In genomic region chr22:19201858-19202798, GRCh38 we compare ENCODE assay signal across 1 cellular context.
TF ChIP-seq lines count a peak whose summit lies in the region.

No MANE protein-coding gene starts in this region.

TF ChIP-seq in WTC11, 78 proteins besides CTCF, POLR2A, EP300 and RAD21:
- TF ChIP-seq ZNF219 (CRISPR knock-in tag; IDR thresholded peaks at IDR 0.05; ENCODE audit: borderline replicate concordance) (no peak), SMAD4 (CRISPR knock-in tag; IDR thresholded peaks at IDR 0.05) (no peak), EMX1 (CRISPR knock-in tag; IDR thresholded peaks at IDR 0.05) (no peak), FOXK1 (CRISPR knock-in tag; IDR thresholded peaks at IDR 0.05) (no peak), NR1H2 (CRISPR knock-in tag; IDR thresholded peaks at IDR 0.05) (no peak), ZNF121 (CRISPR knock-in tag; IDR thresholded peaks at IDR 0.05) (no peak), ARID4B (CRISPR knock-in tag; IDR thresholded peaks at IDR 0.05; ENCODE audit: borderline replicate concordance) (no peak), ZBTB43 (CRISPR knock-in tag; IDR thresholded peaks at IDR 0.05) (no peak), IRF2 (CRISPR knock-in tag; IDR thresholded peaks at IDR 0.05; ENCODE audit: borderline replicate concordance, low read depth) (no peak), ZNF263 (CRISPR knock-in tag; IDR thresholded peaks at IDR 0.05; ENCODE audit: low read depth) (no peak)
- TF ChIP-seq, protein P1, sequence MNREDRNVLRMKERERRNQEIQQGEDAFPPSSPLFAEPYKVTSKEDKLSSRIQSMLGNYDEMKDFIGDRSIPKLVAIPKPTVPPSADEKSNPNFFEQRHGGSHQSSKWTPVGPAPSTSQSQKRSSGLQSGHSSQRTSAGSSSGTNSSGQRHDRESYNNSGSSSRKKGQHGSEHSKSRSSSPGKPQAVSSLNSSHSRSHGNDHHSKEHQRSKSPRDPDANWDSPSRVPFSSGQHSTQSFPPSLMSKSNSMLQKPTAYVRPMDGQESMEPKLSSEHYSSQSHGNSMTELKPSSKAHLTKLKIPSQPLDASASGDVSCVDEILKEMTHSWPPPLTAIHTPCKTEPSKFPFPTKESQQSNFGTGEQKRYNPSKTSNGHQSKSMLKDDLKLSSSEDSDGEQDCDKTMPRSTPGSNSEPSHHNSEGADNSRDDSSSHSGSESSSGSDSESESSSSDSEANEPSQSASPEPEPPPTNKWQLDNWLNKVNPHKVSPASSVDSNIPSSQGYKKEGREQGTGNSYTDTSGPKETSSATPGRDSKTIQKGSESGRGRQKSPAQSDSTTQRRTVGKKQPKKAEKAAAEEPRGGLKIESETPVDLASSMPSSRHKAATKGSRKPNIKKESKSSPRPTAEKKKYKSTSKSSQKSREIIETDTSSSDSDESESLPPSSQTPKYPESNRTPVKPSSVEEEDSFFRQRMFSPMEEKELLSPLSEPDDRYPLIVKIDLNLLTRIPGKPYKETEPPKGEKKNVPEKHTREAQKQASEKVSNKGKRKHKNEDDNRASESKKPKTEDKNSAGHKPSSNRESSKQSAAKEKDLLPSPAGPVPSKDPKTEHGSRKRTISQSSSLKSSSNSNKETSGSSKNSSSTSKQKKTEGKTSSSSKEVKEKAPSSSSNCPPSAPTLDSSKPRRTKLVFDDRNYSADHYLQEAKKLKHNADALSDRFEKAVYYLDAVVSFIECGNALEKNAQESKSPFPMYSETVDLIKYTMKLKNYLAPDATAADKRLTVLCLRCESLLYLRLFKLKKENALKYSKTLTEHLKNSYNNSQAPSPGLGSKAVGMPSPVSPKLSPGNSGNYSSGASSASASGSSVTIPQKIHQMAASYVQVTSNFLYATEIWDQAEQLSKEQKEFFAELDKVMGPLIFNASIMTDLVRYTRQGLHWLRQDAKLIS (CRISPR knock-in tag; IDR thresholded peaks at IDR 0.05; ENCODE audit: borderline replicate concordance), result no peak
- TF ChIP-seq, protein P2, sequence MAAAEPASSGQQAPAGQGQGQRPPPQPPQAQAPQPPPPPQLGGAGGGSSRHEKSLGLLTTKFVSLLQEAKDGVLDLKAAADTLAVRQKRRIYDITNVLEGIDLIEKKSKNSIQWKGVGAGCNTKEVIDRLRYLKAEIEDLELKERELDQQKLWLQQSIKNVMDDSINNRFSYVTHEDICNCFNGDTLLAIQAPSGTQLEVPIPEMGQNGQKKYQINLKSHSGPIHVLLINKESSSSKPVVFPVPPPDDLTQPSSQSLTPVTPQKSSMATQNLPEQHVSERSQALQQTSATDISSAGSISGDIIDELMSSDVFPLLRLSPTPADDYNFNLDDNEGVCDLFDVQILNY (CRISPR knock-in tag; IDR thresholded peaks at IDR 0.05), result no peak
- TF ChIP-seq, protein P3, sequence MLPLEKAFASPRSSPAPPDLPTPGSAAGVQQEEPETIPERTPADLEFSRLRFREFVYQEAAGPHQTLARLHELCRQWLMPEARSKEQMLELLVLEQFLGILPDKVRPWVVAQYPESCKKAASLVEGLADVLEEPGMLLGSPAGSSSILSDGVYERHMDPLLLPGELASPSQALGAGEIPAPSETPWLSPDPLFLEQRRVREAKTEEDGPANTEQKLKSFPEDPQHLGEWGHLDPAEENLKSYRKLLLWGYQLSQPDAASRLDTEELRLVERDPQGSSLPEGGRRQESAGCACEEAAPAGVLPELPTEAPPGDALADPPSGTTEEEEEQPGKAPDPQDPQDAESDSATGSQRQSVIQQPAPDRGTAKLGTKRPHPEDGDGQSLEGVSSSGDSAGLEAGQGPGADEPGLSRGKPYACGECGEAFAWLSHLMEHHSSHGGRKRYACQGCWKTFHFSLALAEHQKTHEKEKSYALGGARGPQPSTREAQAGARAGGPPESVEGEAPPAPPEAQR (CRISPR knock-in tag; IDR thresholded peaks at IDR 0.05), result no peak
- TF ChIP-seq, protein P4, sequence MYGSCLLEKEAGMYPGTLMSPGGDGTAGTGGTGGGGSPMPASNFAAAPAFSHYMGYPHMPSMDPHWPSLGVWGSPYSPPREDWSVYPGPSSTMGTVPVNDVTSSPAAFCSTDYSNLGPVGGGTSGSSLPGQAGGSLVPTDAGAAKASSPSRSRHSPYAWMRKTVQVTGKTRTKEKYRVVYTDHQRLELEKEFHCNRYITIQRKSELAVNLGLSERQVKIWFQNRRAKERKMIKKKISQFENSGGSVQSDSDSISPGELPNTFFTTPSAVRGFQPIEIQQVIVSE (CRISPR knock-in tag; IDR thresholded peaks at IDR 0.05; ENCODE audit: borderline replicate concordance), result no peak
